Comparison of ENCODE assay signal across 12 cellular contexts in genomic region chr19:10168386-10168948, GRCh38.
"Had no signal": no experiment of that assay in that cellular context is flagged by ENCODE, and none has a peak within 500 bp of the region (broad histone marks: within the 10 kb centered on the region; RNA-seq: fewer than 3 reads in every experiment).

No MANE protein-coding gene starts in this region.

- ATAC-seq: esophagus mucosa, left colon, natural killer cell, right cardiac atrium had no signal

- H3K9me3 ChIP-seq: breast epithelium, tibial artery, uterus had no signal

- H3K27me3 Mint-ChIP-seq: activated naive CD8-positive, alpha-beta T cell had no signal

- H3K27ac ChIP-seq: breast epithelium, tibial artery, uterus had no signal

- H3K27me3 ChIP-seq: breast epithelium, tibial artery, uterus had no signal

- H3K9me3 Mint-ChIP-seq: natural killer cell had no signal

- DNase-seq: activated CD4-positive, CD25-positive, alpha-beta regulatory T cell treated with anti-CD3 and anti-CD28 coated beads, Interleukin-2, amount 50 U/mL, for 72 hours; aorta; glutamatergic neuron; left colon; natural killer cell; right cardiac atrium; small intestine; tibial artery; uterus had no signal

- H3K27ac Mint-ChIP-seq: activated naive CD8-positive, alpha-beta T cell had no signal

- H3K4me1 Mint-ChIP-seq: natural killer cell had no signal

- H3K4me1 ChIP-seq: breast epithelium, tibial artery, uterus had no signal

- H3K4me3 ChIP-seq: breast epithelium, tibial artery, uterus had no signal

- H3K4me3 Mint-ChIP-seq: activated naive CD8-positive, alpha-beta T cell; natural killer cell had no signal

- H3K36me3 ChIP-seq: breast epithelium, uterus had no signal
